Comparison of ENCODE assay signal across 10 cellular contexts in the genomic region with DNA sequence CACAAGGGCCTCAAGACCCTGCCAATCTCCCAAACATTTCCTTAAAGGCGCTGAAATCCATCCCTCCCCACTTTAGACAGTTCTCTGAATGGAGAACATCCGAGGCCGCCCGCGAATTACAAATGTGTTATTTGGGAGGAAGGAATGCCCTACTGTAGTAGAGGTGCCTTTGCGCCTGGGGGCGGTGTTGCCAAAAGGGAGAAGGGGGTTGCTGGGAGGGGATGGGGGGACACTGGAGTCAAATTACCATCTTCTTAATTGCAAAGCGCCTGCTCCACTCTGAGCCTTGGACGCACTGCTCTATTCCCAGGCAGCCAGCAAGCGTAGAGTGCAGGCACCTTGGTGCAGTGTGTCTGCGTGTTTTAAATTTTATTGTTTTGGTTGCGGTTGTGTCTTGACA. TPM values are rescaled to one million over a fixed set of nuclear protein-coding genes. Genes with fewer than 3 reads are reported as not detected.
DNase-seq lines count a peak whose midpoint lies in the region; ATAC-seq, FAIRE-seq and TF ChIP-seq lines count a peak whose summit lies in the region.
"Had no signal": no experiment of that assay in that cellular context is flagged by ENCODE, and none has a peak within 500 bp of the region (broad histone marks: within the 10 kb centered on the region; RNA-seq: fewer than 3 reads in every experiment).

No MANE protein-coding gene starts in this region.

- peaks cover 18% of the 10 kb centered on the region for H3K4me1 ChIP-seq in CD4-positive, CD25-positive, alpha-beta regulatory T cell (ENCODE audit: control insufficient read depth, insufficient read depth, low read length, poor library complexity, severe bottlenecking)
- H3K4me1 ChIP-seq in GM23338 (ENCODE audit: insufficient read depth), result peaks cover 28% of the 10 kb centered on the region
- H3K4me1 ChIP-seq in lower lobe of right lung, result peaks cover 15% of the 10 kb centered on the region

- H3K9me2 ChIP-seq in GM23338 (ENCODE audit: insufficient read depth), result no peaks in the 10 kb centered on the region

- H3K79me2 ChIP-seq in GM23338 (replicated peaks; ENCODE audit: insufficient read depth), result no peaks in the 10 kb centered on the region

- FAIRE-seq in GM12892 (lab: Jason Lieb, UNC), result no peak

- intact Hi-C loops in activated T-helper 1 cell treated with anti-CD3 and anti-CD28 coated beads, Interleukin-12 subunit alpha, Interleukin-12 subunit beta, Interleukin-2, Interleukin-4 antibody, amounts not matched to agents 30 ng/mL and 10 ng/mL and 1 ng/mL, durations not matched to agents 14 hours and 24 hours and 36 hours (cut with micrococcal nuclease), result loop anchor here (5.0 kb wide), 1 partner anchor 159 kb away; the partner anchor contains the start of gene LAMP2
- intact Hi-C loops in lower lobe of right lung (cut with DNase I), result no loop called here

- no peaks in the 10 kb centered on the region for H4K20me1 ChIP-seq in GM23338 (replicated peaks; ENCODE audit: insufficient read depth)

- H3K27ac ChIP-seq in CD4-positive, CD25-positive, alpha-beta regulatory T cell (ENCODE audit: insufficient read depth, low read length, poor library complexity, severe bottlenecking), result no peak overlapping the region
- no peak overlapping the region for H3K27ac ChIP-seq in GM23338 (ENCODE audit: low read depth)
- H3K27ac ChIP-seq in lower lobe of right lung, result no peak overlapping the region

- H3K4me3 ChIP-seq in CD4-positive, CD25-positive, alpha-beta regulatory T cell (ENCODE audit: low read depth, low read length), result no peak overlapping the region
- H3K4me3 ChIP-seq in GM23338 (peak overlapping the region; percentile 59), lower lobe of right lung (no peak overlapping the region)

- no peak overlapping the region for H3K27ac Mint-ChIP-seq in CD4-positive, CD25-positive, alpha-beta regulatory T cell
- H3K27ac Mint-ChIP-seq in GM23338, result no peak overlapping the region
- no peak overlapping the region for H3K27ac Mint-ChIP-seq in activated T-helper 1 cell treated with anti-CD3 and anti-CD28 coated beads, Interleukin-12 subunit alpha, Interleukin-12 subunit beta, Interleukin-2, Interleukin-4 antibody, amounts not matched to agents 30 ng/mL and 10 ng/mL and 1 ng/mL, durations not matched to agents 14 hours and 24 hours and 36 hours

- ATAC-seq in CD4-positive, CD25-positive, alpha-beta regulatory T cell (ENCODE audit: low read depth in 2 of 2), result no peak
- ATAC-seq in GM23338, result peak; percentile 74
- ATAC-seq in lower lobe of right lung, result peak in 1 of 2 donors; percentile 2
- ATAC-seq in GM18861 (IDR thresholded peaks at IDR 0.05; ENCODE audit: unreplicated experiment), result no peak

- no peaks in the 10 kb centered on the region for H3K9me3 ChIP-seq in CD4-positive, CD25-positive, alpha-beta regulatory T cell (ENCODE audit: control insufficient read depth in 2 of 2, low read length in 2 of 2)
- no peaks in the 10 kb centered on the region for H3K9me3 ChIP-seq in lower lobe of right lung

- H2AFZ ChIP-seq in GM23338, result no peak overlapping the region

- no peaks in the 10 kb centered on the region for H3F3A ChIP-seq in GM23338 (replicated peaks; ENCODE audit: low read depth)

- DNase-seq in CD4-positive, CD25-positive, alpha-beta regulatory T cell, result no peak
- DNase-seq in GM23338 (ENCODE audit: low spot score) (peak; percentile 86), lower lobe of right lung (peak; percentile 39), GM12892 (ENCODE audit: insufficient read length) (no peak), globus pallidus (ENCODE audit: low spot score) (no peak)
- DNase-seq in activated T-helper 1 cell treated with anti-CD3 and anti-CD28 coated beads, Interleukin-12 subunit alpha, Interleukin-12 subunit beta, Interleukin-2, Interleukin-4 antibody, amounts not matched to agents 30 ng/mL and 10 ng/mL and 1 ng/mL, durations not matched to agents 14 hours and 24 hours and 36 hours (ENCODE audit: low spot score), result no peak
- DNase-seq in activated CD8-positive, alpha-beta memory T cell treated with anti-CD3 and anti-CD28 coated beads for 24 hours, result no peak
- DNase-seq: NCI-H1417 treated with DMSO at 0.1 percent for 48 hours had no signal

- peak overlapping the region; percentile 93 for H3K4me2 ChIP-seq in GM23338

- TF ChIP-seq CTCF in GM23338 (conservative IDR thresholded peaks at IDR 0.05; ENCODE audit: low read depth in 2 of 2), result peak; percentile 56 to 70
- TF ChIP-seq CTCF in lower lobe of right lung (IDR thresholded peaks at IDR 0.05), result no peak

- H3K36me3 Mint-ChIP-seq in CD4-positive, CD25-positive, alpha-beta regulatory T cell, result no peaks in the 10 kb centered on the region
- no peaks in the 10 kb centered on the region for H3K36me3 Mint-ChIP-seq in GM23338 (ENCODE audit: low read depth)
- H3K36me3 Mint-ChIP-seq in activated T-helper 1 cell treated with anti-CD3 and anti-CD28 coated beads, Interleukin-12 subunit alpha, Interleukin-12 subunit beta, Interleukin-2, Interleukin-4 antibody, amounts not matched to agents 30 ng/mL and 10 ng/mL and 1 ng/mL, durations not matched to agents 14 hours and 24 hours and 36 hours (ENCODE audit: low read depth), result no peaks in the 10 kb centered on the region

- peaks cover 66% of the 10 kb centered on the region for H3K27me3 Mint-ChIP-seq in CD4-positive, CD25-positive, alpha-beta regulatory T cell
- peaks cover 60% of the 10 kb centered on the region for H3K27me3 Mint-ChIP-seq in GM23338 (ENCODE audit: insufficient read depth, low read depth, poor library complexity)
- H3K27me3 Mint-ChIP-seq in activated T-helper 1 cell treated with anti-CD3 and anti-CD28 coated beads, Interleukin-12 subunit alpha, Interleukin-12 subunit beta, Interleukin-2, Interleukin-4 antibody, amounts not matched to agents 30 ng/mL and 10 ng/mL and 1 ng/mL, durations not matched to agents 14 hours and 24 hours and 36 hours (ENCODE audit: insufficient read depth), result peaks cover 57% of the 10 kb centered on the region

- H3K4me1 Mint-ChIP-seq in CD4-positive, CD25-positive, alpha-beta regulatory T cell, result peaks cover 0 to 22% (median 7%) of the 10 kb centered on the region in 4 donors
- peaks cover 45% of the 10 kb centered on the region for H3K4me1 Mint-ChIP-seq in GM23338
- peaks cover 21% of the 10 kb centered on the region for H3K4me1 Mint-ChIP-seq in activated T-helper 1 cell treated with anti-CD3 and anti-CD28 coated beads, Interleukin-12 subunit alpha, Interleukin-12 subunit beta, Interleukin-2, Interleukin-4 antibody, amounts not matched to agents 30 ng/mL and 10 ng/mL and 1 ng/mL, durations not matched to agents 14 hours and 24 hours and 36 hours (ENCODE audit: low read depth)

- H3K27me3 ChIP-seq in CD4-positive, CD25-positive, alpha-beta regulatory T cell (ENCODE audit: control insufficient read depth, insufficient read depth, low read length), result peaks cover 9% of the 10 kb centered on the region
- H3K27me3 ChIP-seq in GM23338 (ENCODE audit: insufficient read depth) (peaks cover 98% of the 10 kb centered on the region), lower lobe of right lung (ENCODE audit: low read depth) (peaks cover 41% of the 10 kb centered on the region)

- no peaks in the 10 kb centered on the region for H3K36me3 ChIP-seq in CD4-positive, CD25-positive, alpha-beta regulatory T cell (ENCODE audit: control insufficient read depth, insufficient read depth, low read length)
- H3K36me3 ChIP-seq in GM23338 (ENCODE audit: insufficient read depth) (no peaks in the 10 kb centered on the region), lower lobe of right lung (no peaks in the 10 kb centered on the region)

- H3K4me3 Mint-ChIP-seq in CD4-positive, CD25-positive, alpha-beta regulatory T cell, result peak overlapping the region in 3 of 4 donors; percentile 15 to 82 (median 59)
- H3K4me3 Mint-ChIP-seq in GM23338, result peak overlapping the region; percentile 81
- H3K4me3 Mint-ChIP-seq in activated T-helper 1 cell treated with anti-CD3 and anti-CD28 coated beads, Interleukin-12 subunit alpha, Interleukin-12 subunit beta, Interleukin-2, Interleukin-4 antibody, amounts not matched to agents 30 ng/mL and 10 ng/mL and 1 ng/mL, durations not matched to agents 14 hours and 24 hours and 36 hours, result peak overlapping the region; percentile 88

- no peak for TF ChIP-seq POLR2A in GM12892 (IDR thresholded peaks at IDR 0.05; ENCODE audit: low read depth, low read length)

- H3K9me3 Mint-ChIP-seq in CD4-positive, CD25-positive, alpha-beta regulatory T cell, result peaks cover 0 to 2% (median 0%) of the 10 kb centered on the region in 7 donors
- H3K9me3 Mint-ChIP-seq in GM23338, result no peaks in the 10 kb centered on the region
- H3K9me3 Mint-ChIP-seq in activated T-helper 1 cell treated with anti-CD3 and anti-CD28 coated beads, Interleukin-12 subunit alpha, Interleukin-12 subunit beta, Interleukin-2, Interleukin-4 antibody, amounts not matched to agents 30 ng/mL and 10 ng/mL and 1 ng/mL, durations not matched to agents 14 hours and 24 hours and 36 hours, result no peaks in the 10 kb centered on the region

RNA-seq across cellular contexts. Expression of gene TMEM255A, which starts 2.7 kb away (rescaled TPM):
- not detected for total RNA-seq in CD4-positive, CD25-positive, alpha-beta regulatory T cell
- under 1 TPM in 1 of 4 donors, not detected in 3; 0.07 TPM for polyA plus RNA-seq in CD4-positive, CD25-positive, alpha-beta regulatory T cell
- 0.16 and 0.28 TPM in 2 replicates for total RNA-seq in GM23338 (2014; rRNA removed; shearing (Covaris generic))
- polyA plus RNA-seq in GM23338 (2016; fragmentation: Nextera tagmentation; extraction: Ambion mirVana), result 0.21 and 0.40 TPM in 2 replicates
- total RNA-seq in activated T-helper 1 cell treated with anti-CD3 and anti-CD28 coated beads, Interleukin-12 subunit alpha, Interleukin-12 subunit beta, Interleukin-2, Interleukin-4 antibody, amounts not matched to agents 30 ng/mL and 10 ng/mL and 1 ng/mL, durations not matched to agents 14 hours and 24 hours and 36 hours, result not detected in 2 replicates
- total RNA-seq in lower lobe of right lung, result 2.7 TPM
- 0.36 TPM for polyA plus RNA-seq in GM12892 (2012; ENCODE audit: missing spikeins)
- total RNA-seq: lung microvascular endothelial cell had no signal

RNA-seq across cellular contexts. Expression of gene ATP1B4, which starts 53.3 kb away (rescaled TPM):
- total RNA-seq in CD4-positive, CD25-positive, alpha-beta regulatory T cell, result not detected
- not detected for polyA plus RNA-seq in CD4-positive, CD25-positive, alpha-beta regulatory T cell
- total RNA-seq in GM23338 (2014; rRNA removed; shearing (Covaris generic)), result not detected in 2 replicates
- not detected in 2 replicates for polyA plus RNA-seq in GM23338 (2016; fragmentation: Nextera tagmentation; extraction: Ambion mirVana)
- not detected in 2 replicates for total RNA-seq in activated T-helper 1 cell treated with anti-CD3 and anti-CD28 coated beads, Interleukin-12 subunit alpha, Interleukin-12 subunit beta, Interleukin-2, Interleukin-4 antibody, amounts not matched to agents 30 ng/mL and 10 ng/mL and 1 ng/mL, durations not matched to agents 14 hours and 24 hours and 36 hours
- total RNA-seq in lower lobe of right lung, result not detected
- not detected for polyA plus RNA-seq in GM12892 (2012; ENCODE audit: missing spikeins)
- total RNA-seq: lung microvascular endothelial cell had no signal

RNA-seq across cellular contexts. Expression of gene ZBTB33, which starts 57.9 kb away (rescaled TPM):
- 24.5 TPM for total RNA-seq in CD4-positive, CD25-positive, alpha-beta regulatory T cell
- polyA plus RNA-seq in CD4-positive, CD25-positive, alpha-beta regulatory T cell, result 10 to 100 TPM; 10.5 to 18.3 (median 14.8) TPM
- 14.0 and 14.3 TPM in 2 replicates for total RNA-seq in GM23338 (2014; rRNA removed; shearing (Covaris generic))
- polyA plus RNA-seq in GM23338 (2016; fragmentation: Nextera tagmentation; extraction: Ambion mirVana), result 2.8 and 3.9 TPM in 2 replicates
- 13.0 and 13.4 TPM in 2 replicates for total RNA-seq in activated T-helper 1 cell treated with anti-CD3 and anti-CD28 coated beads, Interleukin-12 subunit alpha, Interleukin-12 subunit beta, Interleukin-2, Interleukin-4 antibody, amounts not matched to agents 30 ng/mL and 10 ng/mL and 1 ng/mL, durations not matched to agents 14 hours and 24 hours and 36 hours
- 21.4 TPM for total RNA-seq in lower lobe of right lung
- 10.7 TPM for polyA plus RNA-seq in GM12892 (2012; ENCODE audit: missing spikeins)

Comparison
In these comparisons a context has a peak if more than half of its experiments do, and no peak if none do; other contexts are left out.
1. DNase-seq: peak in GM23338 (single experiment) and lower lobe of right lung (single experiment); none in CD4-positive, CD25-positive, alpha-beta regulatory T cell (0 of 3), activated T-helper 1 cell treated with anti-CD3 and anti-CD28 coated beads, Interleukin-12 subunit alpha, Interleukin-12 subunit beta, Interleukin-2, Interleukin-4 antibody, amounts not matched to agents 30 ng/mL and 10 ng/mL and 1 ng/mL, durations not matched to agents 14 hours and 24 hours and 36 hours (single experiment), activated CD8-positive, alpha-beta memory T cell treated with anti-CD3 and anti-CD28 coated beads for 24 hours (single experiment), GM12892 (single experiment) and globus pallidus (single experiment).
2. Peak in every context shown above with its lines, with median percentiles within 50 percentile points of each other: H3K4me3 Mint-ChIP-seq.